ENCODE assay signal across 10 cellular contexts in the genomic region with DNA sequence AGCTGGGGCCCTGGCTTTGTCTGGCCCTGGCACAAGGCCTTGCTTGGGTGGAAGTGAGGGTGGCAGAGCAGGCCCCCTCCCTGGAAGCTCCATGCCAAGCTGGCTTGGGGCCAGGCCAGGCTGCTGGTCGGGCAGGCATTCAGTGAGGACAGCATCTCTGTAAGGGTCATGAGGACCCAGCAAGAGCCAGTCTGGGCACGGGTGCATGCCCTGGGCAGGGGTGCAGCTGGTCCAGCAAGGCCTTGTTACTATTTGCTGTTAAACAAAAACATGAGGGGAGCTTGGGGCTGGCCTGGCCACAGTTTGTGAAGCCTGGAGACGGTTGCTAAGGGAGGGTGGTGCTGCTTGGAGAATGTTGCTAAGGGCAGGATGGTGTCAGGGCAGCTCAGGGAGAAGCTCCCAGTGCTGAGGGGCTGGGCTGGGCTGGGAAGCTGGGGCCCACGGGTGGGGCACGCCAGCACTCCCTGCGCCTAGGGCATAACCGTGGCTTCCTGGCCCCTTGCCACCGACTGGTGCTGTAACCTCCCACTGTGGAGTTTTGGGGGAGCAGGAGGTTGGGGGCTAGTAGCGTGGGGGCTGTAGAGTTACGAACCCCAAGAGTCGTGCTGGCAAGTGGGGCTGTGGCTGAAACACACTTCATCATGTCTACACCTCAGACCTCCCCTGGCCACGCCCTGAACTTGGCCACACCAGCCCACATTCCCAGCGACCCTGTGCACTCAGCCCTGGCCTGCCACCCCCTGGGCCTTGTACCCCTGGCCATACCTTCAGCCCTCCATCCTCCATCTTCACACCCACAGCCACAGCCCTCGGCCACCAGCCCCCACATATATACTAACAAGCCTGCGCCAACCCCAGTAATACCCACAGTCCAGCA. TPM values are rescaled to one million over a fixed set of nuclear protein-coding genes. Genes with fewer than 3 reads are reported as not detected.
DNase-seq lines count a peak whose midpoint lies in the region; ATAC-seq, FAIRE-seq and TF ChIP-seq lines count a peak whose summit lies in the region.
"Had no signal": no experiment of that assay in that cellular context is flagged by ENCODE, and none has a peak within 500 bp of the region (broad histone marks: within the 10 kb centered on the region; RNA-seq: fewer than 3 reads in every experiment).

No MANE protein-coding gene starts in this region.

- no peak for TF ChIP-seq CTCF in activated CD8-positive, alpha-beta T cell treated with anti-CD3 and anti-CD28 coated beads for 36 hours (IDR thresholded peaks at IDR 0.05)
- TF ChIP-seq CTCF in K562 (IDR thresholded peaks at IDR 0.05 in 2 of 3, conservative IDR thresholded peaks at IDR 0.05 in 1 of 3; ENCODE audit: insufficient read depth in 2 of 3, low read depth in 1 of 3, low read length in 3 of 3) (no peak), upper lobe of left lung (IDR thresholded peaks at IDR 0.05) (no peak), PC-9 (conservative IDR thresholded peaks at IDR 0.05) (no peak), PC-3 (conservative IDR thresholded peaks at IDR 0.05; ENCODE audit: low read depth, low read length) (no peak)

- H3K4me3 ChIP-seq in K562, result no peak overlapping the region
- H3K4me3 ChIP-seq in upper lobe of left lung, result peak overlapping the region in 3 of 4 donors; percentile 37 to 65 (median 51)
- H3K4me3 ChIP-seq in PC-9, result no peak overlapping the region
- no peak overlapping the region for H3K4me3 ChIP-seq in SJCRH30
- no peak overlapping the region for H3K4me3 ChIP-seq in PC-3 (ENCODE audit: low read length)
- H3K4me3 ChIP-seq: BLaER1 had no signal

- no peaks in the 10 kb centered on the region for H3K9me3 Mint-ChIP-seq in activated CD8-positive, alpha-beta T cell treated with anti-CD3 and anti-CD28 coated beads, Interleukin-2, amount 10 ng/mL, durations not matched to agents 7 days and 5 days (ENCODE audit: insufficient read depth)
- no peaks in the 10 kb centered on the region for H3K9me3 Mint-ChIP-seq in activated CD8-positive, alpha-beta T cell treated with anti-CD3 and anti-CD28 coated beads for 36 hours

- POLR2A ChIA-PET in activated CD8-positive, alpha-beta T cell treated with anti-CD3 and anti-CD28 coated beads, Interleukin-2, amount 10 ng/mL, durations not matched to agents 7 days and 5 days (lab: Charles Lee), result no interaction called here
- POLR2A ChIA-PET in activated CD8-positive, alpha-beta T cell treated with anti-CD3 and anti-CD28 coated beads for 36 hours (lab: Charles Lee), result no interaction called here
- POLR2A ChIA-PET in K562 (lab: Yijun Ruan, JAX), result interaction anchor here (0.7 to 1.1 kb wide), 2 partner anchors 15 to 39 kb away, joined by 4 read pairs; a partner anchor contains a TSS
- POLR2A ChIA-PET in PC-9 (lab: Charles Lee; ENCODE audit: unreplicated experiment), result interaction anchor here (0.6 kb wide), 1 partner anchor 17 kb away, joined by 4 read pairs; no protein-coding TSS in a partner anchor
- POLR2A ChIA-PET in PC-3 (lab: Charles Lee; ENCODE audit: unreplicated experiment), result no interaction called here

- no peaks in the 10 kb centered on the region for H3K36me3 ChIP-seq in K562 (ENCODE audit: control insufficient read depth, insufficient read depth, low read length)
- no peaks in the 10 kb centered on the region for H3K36me3 ChIP-seq in upper lobe of left lung
- H3K36me3 ChIP-seq in PC-9 (ENCODE audit: low read depth), result no peaks in the 10 kb centered on the region
- no peaks in the 10 kb centered on the region for H3K36me3 ChIP-seq in SJCRH30
- no peaks in the 10 kb centered on the region for H3K36me3 ChIP-seq in PC-3 (ENCODE audit: low read depth, low read length)
- H3K36me3 ChIP-seq: BLaER1, colonic mucosa had no signal

- peak; percentile 48 for ATAC-seq in activated CD8-positive, alpha-beta T cell treated with anti-CD3 and anti-CD28 coated beads, Interleukin-2, amount 10 ng/mL, durations not matched to agents 7 days and 5 days
- ATAC-seq in activated CD8-positive, alpha-beta T cell treated with anti-CD3 and anti-CD28 coated beads for 36 hours, result no peak
- ATAC-seq in K562 (no peak), upper lobe of left lung (ENCODE audit: low FRiP score in 2 of 2) (peak in 1 of 2 donors; percentile 9), PC-3 (no peak)

- in situ Hi-C loops in K562 (cut with MboI), result no loop called here

- H2AFZ ChIP-seq in K562 (ENCODE audit: low read depth, low read length) (no peak overlapping the region), PC-9 (no peak overlapping the region), PC-3 (ENCODE audit: low read length) (no peak overlapping the region)

- no peak for TF ChIP-seq EP300 in K562 (IDR thresholded peaks at IDR 0.05; ENCODE audit: low read length)
- TF ChIP-seq EP300 in upper lobe of left lung (IDR thresholded peaks at IDR 0.05), result no peak

- H3K27ac Mint-ChIP-seq in activated CD8-positive, alpha-beta T cell treated with anti-CD3 and anti-CD28 coated beads, Interleukin-2, amount 10 ng/mL, durations not matched to agents 7 days and 5 days, result no peak overlapping the region
- H3K27ac Mint-ChIP-seq in activated CD8-positive, alpha-beta T cell treated with anti-CD3 and anti-CD28 coated beads for 36 hours, result no peak overlapping the region

- no peak for FAIRE-seq in K562 (lab: Jason Lieb, UNC)

- H3K27ac ChIP-seq in K562 (ENCODE audit: extremely low read depth, low read depth, low read length), result no peak overlapping the region
- peak overlapping the region; percentile 22 to 69 (median 58) for H3K27ac ChIP-seq in upper lobe of left lung
- H3K27ac ChIP-seq in PC-9, result no peak overlapping the region
- no peak overlapping the region for H3K27ac ChIP-seq in SJCRH30
- no peak overlapping the region for H3K27ac ChIP-seq in PC-3 (ENCODE audit: low read length)
- H3K27ac ChIP-seq: BLaER1, colonic mucosa had no signal

- H3K9me3 ChIP-seq in K562 (replicated peaks; ENCODE audit: control insufficient read depth, insufficient read depth, low read depth, low read length), result no peaks in the 10 kb centered on the region
- H3K9me3 ChIP-seq in upper lobe of left lung, result no peaks in the 10 kb centered on the region
- H3K9me3 ChIP-seq in PC-9 (ENCODE audit: insufficient read depth, low read depth), result no peaks in the 10 kb centered on the region
- no peaks in the 10 kb centered on the region for H3K9me3 ChIP-seq in SJCRH30 (replicated peaks)
- H3K9me3 ChIP-seq in PC-3 (ENCODE audit: low read length), result no peaks in the 10 kb centered on the region
- H3K9me3 ChIP-seq: BLaER1, colonic mucosa had no signal

- TF ChIP-seq RAD21 in K562 (CRISPR knock-in tag; conservative IDR thresholded peaks at IDR 0.05 in 1 of 2, IDR thresholded peaks at IDR 0.05 in 1 of 2), result no peak

- H3K36me3 Mint-ChIP-seq in activated CD8-positive, alpha-beta T cell treated with anti-CD3 and anti-CD28 coated beads, Interleukin-2, amount 10 ng/mL, durations not matched to agents 7 days and 5 days (ENCODE audit: low read depth), result no peaks in the 10 kb centered on the region
- H3K36me3 Mint-ChIP-seq in activated CD8-positive, alpha-beta T cell treated with anti-CD3 and anti-CD28 coated beads for 36 hours (ENCODE audit: low read depth), result no peaks in the 10 kb centered on the region

- DNase-seq in activated CD8-positive, alpha-beta T cell treated with anti-CD3 and anti-CD28 coated beads, Interleukin-2, amount 10 ng/mL, durations not matched to agents 7 days and 5 days, result no peak
- no peak for DNase-seq in activated CD8-positive, alpha-beta T cell treated with anti-CD3 and anti-CD28 coated beads for 36 hours
- DNase-seq in K562 (ENCODE audit: extremely low read depth in 1 of 4, low spot score in 3 of 4) (no peak), mesenteric fat pad (ENCODE audit: low spot score) (peak; percentile 90), upper lobe of left lung (peak in 1 of 2 donors; percentile 45), PC-9 (no peak), SJCRH30 (no peak), PC-3 (no peak)
- DNase-seq: colonic mucosa had no signal

- CTCF ChIA-PET in activated CD8-positive, alpha-beta T cell treated with anti-CD3 and anti-CD28 coated beads, Interleukin-2, amount 10 ng/mL, durations not matched to agents 7 days and 5 days (lab: Charles Lee), result no interaction called here
- CTCF ChIA-PET in activated CD8-positive, alpha-beta T cell treated with anti-CD3 and anti-CD28 coated beads for 36 hours (lab: Charles Lee), result interaction anchor here (0.6 to 2.1 kb wide), 6 partner anchors 9 to 236 kb away, joined by 3 to 10 read pairs (median 4); a partner anchor contains a TSS
- CTCF ChIA-PET in K562 (lab: Yijun Ruan, JAX; ENCODE audit: low intra/inter-chr PET ratio) (no interaction called here), PC-9 (lab: Charles Lee) (no interaction called here), PC-3 (lab: Charles Lee) (interaction anchor here (0.6 kb wide), 1 partner anchor 15 kb away, joined by 13 read pairs; no protein-coding TSS in a partner anchor)

- H3K27me3 ChIP-seq in K562 (ENCODE audit: control insufficient read depth in 2 of 2, insufficient read depth in 2 of 2, low read length in 2 of 2), result peaks cover 16 to 59% of the 10 kb centered on the region in 2 experiments
- H3K27me3 ChIP-seq in upper lobe of left lung, result peaks cover 0 to 13% (median 2%) of the 10 kb centered on the region in 4 donors
- H3K27me3 ChIP-seq in PC-9 (ENCODE audit: insufficient read depth, low read depth), result no peaks in the 10 kb centered on the region
- no peaks in the 10 kb centered on the region for H3K27me3 ChIP-seq in SJCRH30
- H3K27me3 ChIP-seq in PC-3 (ENCODE audit: low read length), result no peaks in the 10 kb centered on the region

- WGBS in K562 (ENCODE audit: insufficient coverage, low coverage, missing lambda C conversion rate), result 17% methylated on average over 10 of the region's 15 CpGs
- 48 to 55% methylated on average over 7 to 15 of the region's 15 CpGs for WGBS in upper lobe of left lung, 2 donors

- H4K20me1 ChIP-seq in K562 (replicated peaks; ENCODE audit: control insufficient read depth, insufficient read depth, low read length), result no peaks in the 10 kb centered on the region
- H4K20me1 ChIP-seq in PC-9 (ENCODE audit: insufficient read depth), result no peaks in the 10 kb centered on the region
- no peaks in the 10 kb centered on the region for H4K20me1 ChIP-seq in PC-3 (ENCODE audit: low read length)

- peaks cover 35% of the 10 kb centered on the region for H3K27me3 Mint-ChIP-seq in activated CD8-positive, alpha-beta T cell treated with anti-CD3 and anti-CD28 coated beads, Interleukin-2, amount 10 ng/mL, durations not matched to agents 7 days and 5 days (ENCODE audit: low read depth)
- H3K27me3 Mint-ChIP-seq in activated CD8-positive, alpha-beta T cell treated with anti-CD3 and anti-CD28 coated beads for 36 hours, result peaks cover 28% of the 10 kb centered on the region

- peaks cover 9% of the 10 kb centered on the region for H3K4me1 Mint-ChIP-seq in activated CD8-positive, alpha-beta T cell treated with anti-CD3 and anti-CD28 coated beads, Interleukin-2, amount 10 ng/mL, durations not matched to agents 7 days and 5 days (ENCODE audit: low read depth)
- peaks cover 4% of the 10 kb centered on the region for H3K4me1 Mint-ChIP-seq in activated CD8-positive, alpha-beta T cell treated with anti-CD3 and anti-CD28 coated beads for 36 hours (ENCODE audit: low read depth)

- H3F3A ChIP-seq in PC-9 (ENCODE audit: insufficient read depth, low read depth) (peaks cover 7% of the 10 kb centered on the region), PC-3 (ENCODE audit: low read length, unreplicated experiment) (no peaks in the 10 kb centered on the region)

- H3K9ac ChIP-seq in K562 (ENCODE audit: insufficient read depth in 1 of 2, low read depth in 2 of 2, low read length in 2 of 2), result peak overlapping the region in 1 of 2 experiments; percentile 86; a peak in 2 of 4 replicates
- H3K9ac ChIP-seq in PC-3 (ENCODE audit: low read length), result no peak overlapping the region
- H3K9ac ChIP-seq: BLaER1 had no signal

- H3K4me2 ChIP-seq in K562 (ENCODE audit: insufficient read depth, low read length) (no peak overlapping the region), PC-9 (no peak overlapping the region), PC-3 (ENCODE audit: low read length) (no peak overlapping the region)

- no TSS peak for BruUV-seq in K562 (replicated peaks; lab: Mats Ljungman, UMichigan)
- no TSS peak for BruUV-seq in PC-9 (replicated peaks; lab: Mats Ljungman, UMichigan)
- BruUV-seq in PC-3 (replicated peaks; lab: Mats Ljungman, UMichigan), result no TSS peak

- no peaks in the 10 kb centered on the region for H3K9me2 ChIP-seq in PC-9 (ENCODE audit: insufficient read depth)
- no peaks in the 10 kb centered on the region for H3K9me2 ChIP-seq in PC-3 (replicated peaks; ENCODE audit: low read length)

- no peaks in the 10 kb centered on the region for H3K9me1 ChIP-seq in K562 (ENCODE audit: control insufficient read depth, insufficient read depth, low read length)

- intact Hi-C loops in activated CD8-positive, alpha-beta T cell treated with anti-CD3 and anti-CD28 coated beads for 36 hours (cut with micrococcal nuclease), result no loop called here
- intact Hi-C loops in K562 (cut with micrococcal nuclease), result loop anchor here (10.0 kb wide), 1 partner anchor 47 kb away; no protein-coding TSS in a partner anchor
- intact Hi-C loops in PC-9 (cut with micrococcal nuclease; ENCODE audit: unreplicated experiment), result loop anchor here (10.0 kb wide), 1 partner anchor 197 kb away; a partner anchor contains a TSS
- intact Hi-C loops in PC-3 (cut with micrococcal nuclease), result loop anchor here (10.0 kb wide), 1 partner anchor 47 kb away; no protein-coding TSS in a partner anchor

- H3K79me2 ChIP-seq in K562 (ENCODE audit: control insufficient read depth, insufficient read depth, low read length) (no peaks in the 10 kb centered on the region), PC-9 (ENCODE audit: low read depth) (no peaks in the 10 kb centered on the region), PC-3 (ENCODE audit: low read length) (no peaks in the 10 kb centered on the region)

- TF ChIP-seq POLR2A in K562 (conservative IDR thresholded peaks at IDR 0.05) (no peak), upper lobe of left lung (IDR thresholded peaks at IDR 0.05) (no peak)

- no peak overlapping the region for H3K4me3 Mint-ChIP-seq in activated CD8-positive, alpha-beta T cell treated with anti-CD3 and anti-CD28 coated beads, Interleukin-2, amount 10 ng/mL, durations not matched to agents 7 days and 5 days
- no peak overlapping the region for H3K4me3 Mint-ChIP-seq in activated CD8-positive, alpha-beta T cell treated with anti-CD3 and anti-CD28 coated beads for 36 hours

- H3K4me1 ChIP-seq in K562 (replicated peaks in 1 of 2; ENCODE audit: control insufficient read depth in 2 of 2, insufficient read depth in 2 of 2, low read length in 2 of 2) (peaks cover 13 to 64% of the 10 kb centered on the region in 2 experiments), upper lobe of left lung (peaks cover 42 to 67% (median 57%) of the 10 kb centered on the region in 4 donors), PC-9 (replicated peaks; ENCODE audit: insufficient read depth) (peaks cover 12% of the 10 kb centered on the region), SJCRH30 (peaks cover 32% of the 10 kb centered on the region), PC-3 (ENCODE audit: insufficient read depth, low read length) (peaks cover 5% of the 10 kb centered on the region; the same call in 1 of the 2 replicates)

RNA-seq across cellular contexts. Expression of a gene that starts 1.6 kb away (rescaled TPM):
- total RNA-seq in activated CD8-positive, alpha-beta T cell treated with anti-CD3 and anti-CD28 coated beads, Interleukin-2, amount 10 ng/mL, durations not matched to agents 7 days and 5 days, result not detected
- total RNA-seq in activated CD8-positive, alpha-beta T cell treated with anti-CD3 and anti-CD28 coated beads for 36 hours, result not detected
- 0.44 TPM in 1 of 2 replicates, not detected in the other for total RNA-seq in K562 (2011; cell fraction: chromatin; rRNA removed; ENCODE audit: low replicate concordance)
- 0.17 TPM in 1 of 2 replicates, not detected in the other for total RNA-seq in K562 (2011; cell fraction: nucleolus; rRNA removed)
- 0.37 TPM in 1 of 2 replicates, not detected in the other for total RNA-seq in K562 (2011; cell fraction: nucleoplasm; rRNA removed)
- total RNA-seq in K562 (2014; rRNA removed) (0.16 and 0.50 TPM in 2 replicates), K562 (2014; rRNA removed; fragmentation: Illumina TruSeq; extraction: Trizol) (0.25 TPM in 1 of 2 replicates, not detected in the other), K562 (2015; rRNA removed; fragmentation: Illumina TruSeq; extraction: Trizol) (not detected in 2 replicates), K562 (2021) (0.38 and 0.44 TPM in 2 replicates), mesenteric fat pad (4.8 TPM), upper lobe of left lung (100 to 1,000 TPM in 4 of 6 donors, 10 to 100 TPM in 2; 40.0 to 167 (median 112) TPM), PC-9 (2021) (3.1 and 4.5 TPM in 2 replicates), PC-3 (2014; rRNA removed) (not detected in 2 replicates)
- polyA plus RNA-seq in K562 (2011; rRNA removed) (0.32 and 0.58 TPM in 2 replicates), K562 (2014; fragmentation: Illumina TruSeq; extraction: Trizol) (0.36 and 0.66 TPM in 2 replicates), K562 (2014; fragmentation: Nextera tagmentation; extraction: Ambion mirVana) (under 1 TPM in 1 of 2 experiments, not detected in 1; 0.13 TPM), K562 (2014; rRNA removed) (0.50 and 0.92 TPM in 2 replicates)
- 0.44 and 0.60 TPM in 2 replicates for polyA plus RNA-seq in K562 (2011; cell fraction: cytosol; rRNA removed)
- 0.31 and 0.46 TPM in 2 replicates for polyA plus RNA-seq in K562 (2011; cell fraction: nucleus; rRNA removed)
- polyA plus RNA-seq in K562 (2012), result 0.37 and 0.38 TPM in 2 replicates
- polyA minus RNA-seq in K562 (2011; rRNA and poly(A)+ RNA removed), result 0.21 TPM in 1 of 2 replicates, not detected in the other
- not detected in 2 replicates for polyA minus RNA-seq in K562 (2011; cell fraction: cytosol; rRNA and poly(A)+ RNA removed)
- 0.13 and 0.33 TPM in 2 replicates for polyA minus RNA-seq in K562 (2011; cell fraction: nucleus; rRNA and poly(A)+ RNA removed)
- 34.6 and 38.3 TPM in 2 replicates for total RNA-seq in SJCRH30 (2014; rRNA removed; shearing (Covaris generic))

RNA-seq across cellular contexts. Expression of a gene that starts 24.6 kb away (rescaled TPM):
- total RNA-seq in activated CD8-positive, alpha-beta T cell treated with anti-CD3 and anti-CD28 coated beads, Interleukin-2, amount 10 ng/mL, durations not matched to agents 7 days and 5 days, result under 1 TPM in 1 of 2 experiments, not detected in 1; 0.26 TPM
- total RNA-seq in activated CD8-positive, alpha-beta T cell treated with anti-CD3 and anti-CD28 coated beads for 36 hours, result under 1 TPM; 0.54 to 0.60 TPM
- total RNA-seq in K562 (2011; cell fraction: chromatin; rRNA removed; ENCODE audit: low replicate concordance), result not detected in 2 replicates
- total RNA-seq in K562 (2011; cell fraction: nucleolus; rRNA removed), result 0.50 TPM in 1 of 2 replicates, not detected in the other
- not detected in 2 replicates for total RNA-seq in K562 (2011; cell fraction: nucleoplasm; rRNA removed)
- total RNA-seq in K562 (2014; rRNA removed), result 0.24 and 0.77 TPM in 2 replicates
- total RNA-seq in K562 (2014; rRNA removed; fragmentation: Illumina TruSeq; extraction: Trizol), result not detected in 2 replicates
- total RNA-seq in K562 (2015; rRNA removed; fragmentation: Illumina TruSeq; extraction: Trizol), result 0.36 TPM in 1 of 2 replicates, not detected in the other
- 0.16 TPM in 1 of 2 replicates, not detected in the other for total RNA-seq in K562 (2021)
- 0.06 and 0.07 TPM in 2 replicates for polyA plus RNA-seq in K562 (2011; rRNA removed)
- polyA plus RNA-seq in K562 (2011; cell fraction: cytosol; rRNA removed), result 0.13 and 0.95 TPM in 2 replicates
- polyA plus RNA-seq in K562 (2011; cell fraction: nucleus; rRNA removed), result 0.28 and 0.43 TPM in 2 replicates
- 0.17 TPM in 1 of 2 replicates, not detected in the other for polyA plus RNA-seq in K562 (2012)
- polyA plus RNA-seq in K562 (2014; fragmentation: Illumina TruSeq; extraction: Trizol), result not detected in 2 replicates
- not detected for polyA plus RNA-seq in K562 (2014; fragmentation: Nextera tagmentation; extraction: Ambion mirVana)
- 0.25 TPM in 1 of 2 replicates, not detected in the other for polyA plus RNA-seq in K562 (2014; rRNA removed)
- polyA minus RNA-seq in K562 (2011; rRNA and poly(A)+ RNA removed), result not detected in 2 replicates
- polyA minus RNA-seq in K562 (2011; cell fraction: cytosol; rRNA and poly(A)+ RNA removed), result not detected in 2 replicates
- 0.54 TPM in 1 of 2 replicates, not detected in the other for polyA minus RNA-seq in K562 (2011; cell fraction: nucleus; rRNA and poly(A)+ RNA removed)
- total RNA-seq in mesenteric fat pad, result 9.5 TPM
- 10 to 100 TPM; 14.7 to 49.2 (median 21.4) TPM for total RNA-seq in upper lobe of left lung
- total RNA-seq in PC-9 (2021), result 12.8 and 14.9 TPM in 2 replicates
- total RNA-seq in SJCRH30 (2014; rRNA removed; shearing (Covaris generic)), result 0.10 TPM in 1 of 2 replicates, not detected in the other
- total RNA-seq in PC-3 (2014; rRNA removed), result 4.8 and 5.1 TPM in 2 replicates

RNA-seq across cellular contexts. Expression of a gene that starts 39.3 kb away (rescaled TPM):
- not detected for total RNA-seq in activated CD8-positive, alpha-beta T cell treated with anti-CD3 and anti-CD28 coated beads, Interleukin-2, amount 10 ng/mL, durations not matched to agents 7 days and 5 days
- 1 to 10 TPM; 1.6 to 2.3 TPM for total RNA-seq in activated CD8-positive, alpha-beta T cell treated with anti-CD3 and anti-CD28 coated beads for 36 hours
- 3.4 and 5.6 TPM in 2 replicates for total RNA-seq in K562 (2011; cell fraction: chromatin; rRNA removed; ENCODE audit: low replicate concordance)
- total RNA-seq in K562 (2011; cell fraction: nucleolus; rRNA removed), result 3.0 and 4.7 TPM in 2 replicates
- total RNA-seq in K562 (2011; cell fraction: nucleoplasm; rRNA removed), result 2.4 and 6.9 TPM in 2 replicates
- total RNA-seq in K562 (2014; rRNA removed) (0.95 and 2.9 TPM in 2 replicates), K562 (2014; rRNA removed; fragmentation: Illumina TruSeq; extraction: Trizol) (0.22 and 0.55 TPM in 2 replicates), K562 (2015; rRNA removed; fragmentation: Illumina TruSeq; extraction: Trizol) (0.60 and 0.65 TPM in 2 replicates), K562 (2021) (1.9 and 2.0 TPM in 2 replicates), mesenteric fat pad (0.71 TPM), upper lobe of left lung (1 to 10 TPM in 5 of 6 donors, under 1 TPM in 1; 0.78 to 5.0 (median 1.6) TPM), PC-9 (2021) (5.0 and 5.3 TPM in 2 replicates), PC-3 (2014; rRNA removed) (2.4 and 8.3 TPM in 2 replicates)
- polyA plus RNA-seq in K562 (2011; rRNA removed) (0.79 and 2.2 TPM in 2 replicates), K562 (2014; fragmentation: Illumina TruSeq; extraction: Trizol) (1.4 and 2.7 TPM in 2 replicates), K562 (2014; fragmentation: Nextera tagmentation; extraction: Ambion mirVana) (under 1 TPM; 0.08 to 0.18 TPM), K562 (2014; rRNA removed) (1.4 and 2.2 TPM in 2 replicates)
- polyA plus RNA-seq in K562 (2011; cell fraction: cytosol; rRNA removed), result 1.8 and 2.4 TPM in 2 replicates
- polyA plus RNA-seq in K562 (2011; cell fraction: nucleus; rRNA removed), result 3.4 and 4.8 TPM in 2 replicates
- polyA plus RNA-seq in K562 (2012), result 0.86 and 2.0 TPM in 2 replicates
- 0.72 and 1.1 TPM in 2 replicates for polyA minus RNA-seq in K562 (2011; rRNA and poly(A)+ RNA removed)
- polyA minus RNA-seq in K562 (2011; cell fraction: cytosol; rRNA and poly(A)+ RNA removed), result 1.9 and 2.9 TPM in 2 replicates
- polyA minus RNA-seq in K562 (2011; cell fraction: nucleus; rRNA and poly(A)+ RNA removed), result 0.67 and 0.81 TPM in 2 replicates
- 0.61 and 1.1 TPM in 2 replicates for total RNA-seq in SJCRH30 (2014; rRNA removed; shearing (Covaris generic))

Comparison
In these comparisons a context has a peak if more than half of its experiments do, and no peak if none do; other contexts are left out.
1. CTCF ChIA-PET loops: an anchor here in activated CD8-positive, alpha-beta T cell treated with anti-CD3 and anti-CD28 coated beads for 36 hours (0.6 to 2.1 kb wide) and PC-3 (0.6 kb wide); none called in activated CD8-positive, alpha-beta T cell treated with anti-CD3 and anti-CD28 coated beads, Interleukin-2, amount 10 ng/mL, durations not matched to agents 7 days and 5 days, K562 and PC-9.
2. H3K27ac ChIP-seq: peak in upper lobe of left lung (4 of 4); none in K562 (single experiment), PC-9 (single experiment), SJCRH30 (single experiment) and PC-3 (single experiment).
3. H3K4me3 ChIP-seq: peak in upper lobe of left lung (3 of 4); none in K562 (single experiment), PC-9 (single experiment), SJCRH30 (single experiment) and PC-3 (single experiment).
4. POLR2A ChIA-PET loops: an anchor here in K562 (0.7 to 1.1 kb wide) and PC-9 (0.6 kb wide); none called in activated CD8-positive, alpha-beta T cell treated with anti-CD3 and anti-CD28 coated beads, Interleukin-2, amount 10 ng/mL, durations not matched to agents 7 days and 5 days, activated CD8-positive, alpha-beta T cell treated with anti-CD3 and anti-CD28 coated beads for 36 hours and PC-3.